Comparison of ENCODE assay signal across 9 cellular contexts in genomic region chr19:45323671-45324081, GRCh38. TPM values are rescaled to one million over a fixed set of nuclear protein-coding genes. Genes with fewer than 3 reads are reported as not detected.
DNase-seq lines count a peak whose midpoint lies in the region; ATAC-seq and TF ChIP-seq lines count a peak whose summit lies in the region.
"Had no signal": no experiment of that assay in that cellular context is flagged by ENCODE, and none has a peak within 500 bp of the region (broad histone marks: within the 10 kb centered on the region; RNA-seq: fewer than 3 reads in every experiment).

No MANE protein-coding gene starts in this region.

- H3K36me3 Mint-ChIP-seq in naive thymus-derived CD4-positive, alpha-beta T cell, result no peaks in the 10 kb centered on the region

- DNase-seq in AG04449 (ENCODE audit: low read depth, low spot score) (no peak), fibroblast of lung (ENCODE audit: low read depth in 2 of 2) (no peak), LoVo (ENCODE audit: low spot score) (no peak), NOMO-1 treated with DMSO at 0.1 percent for 48 hours (lab: John Stamatoyannopoulos, UW; ENCODE audit: unreplicated experiment) (no peak)
- DNase-seq in naive thymus-derived CD4-positive, alpha-beta T cell, result no peak

- no peaks in the 10 kb centered on the region for H4K20me1 ChIP-seq in fibroblast of lung (ENCODE audit: control insufficient read depth, extremely low read depth, insufficient read depth, low read length)

- no peak overlapping the region for H2AFZ ChIP-seq in fibroblast of lung (ENCODE audit: low read length)

- H3K4me1 ChIP-seq in HUES6 (ENCODE audit: control insufficient read depth, insufficient read depth, low read length), result peaks cover 22% of the 10 kb centered on the region
- no peaks in the 10 kb centered on the region for H3K4me1 ChIP-seq in fibroblast of lung (ENCODE audit: control insufficient read depth, extremely low read depth, insufficient read depth, low read length)
- H3K4me1 ChIP-seq in muscle layer of colon (ENCODE audit: insufficient read depth, low read length), result peaks cover 11% of the 10 kb centered on the region
- no peaks in the 10 kb centered on the region for H3K4me1 ChIP-seq in naive thymus-derived CD4-positive, alpha-beta T cell (ENCODE audit: control insufficient read depth in 2 of 2, insufficient read depth in 2 of 2, low read length in 2 of 2)

- no peaks in the 10 kb centered on the region for H3K36me3 ChIP-seq in HUES6 (ENCODE audit: control insufficient read depth, insufficient read depth, low read length)
- no peaks in the 10 kb centered on the region for H3K36me3 ChIP-seq in fibroblast of lung (ENCODE audit: control insufficient read depth, insufficient read depth, low read length)
- H3K36me3 ChIP-seq in muscle layer of colon (ENCODE audit: insufficient read depth, low read length), result no peaks in the 10 kb centered on the region
- H3K36me3 ChIP-seq in naive thymus-derived CD4-positive, alpha-beta T cell (ENCODE audit: control insufficient read depth in 2 of 3, insufficient read depth in 3 of 3, low read length in 3 of 3), result no peaks in the 10 kb centered on the region

- H3K79me2 ChIP-seq in fibroblast of lung (ENCODE audit: control insufficient read depth, insufficient read depth, low read length), result no peaks in the 10 kb centered on the region

- intact Hi-C loops in naive thymus-derived CD4-positive, alpha-beta T cell (cut with micrococcal nuclease), result no loop called here

- H3K27me3 Mint-ChIP-seq in naive thymus-derived CD4-positive, alpha-beta T cell, result peaks cover 4 to 35% (median 30%) of the 10 kb centered on the region in 5 donors

- H3K9me3 ChIP-seq in HUES6 (ENCODE audit: control insufficient read depth, insufficient read depth, low read depth, low read length) (no peaks in the 10 kb centered on the region), fibroblast of lung (ENCODE audit: control insufficient read depth, insufficient read depth, low read depth, low read length) (no peaks in the 10 kb centered on the region), muscle layer of colon (ENCODE audit: low read length) (no peaks in the 10 kb centered on the region)
- H3K9me3 ChIP-seq in naive thymus-derived CD4-positive, alpha-beta T cell (ENCODE audit: control insufficient read depth in 2 of 3, low read length in 3 of 3), result no peaks in the 10 kb centered on the region

- CTCF ChIA-PET in AG04449 (lab: Yijun Ruan, JAX), result interaction anchor here (8.2 kb wide), 1 partner anchor 15 kb away, joined by 57 read pairs; no protein-coding TSS in a partner anchor
- CTCF ChIA-PET in naive thymus-derived CD4-positive, alpha-beta T cell (lab: Charles Lee), result no interaction called here

- no peak for ATAC-seq in HG03025 (IDR thresholded peaks at IDR 0.05; ENCODE audit: low FRiP score, unreplicated experiment)
- ATAC-seq in naive thymus-derived CD4-positive, alpha-beta T cell, result no peak

- POLR2A ChIA-PET in AG04449 (lab: Yijun Ruan, JAX), result no interaction called here
- POLR2A ChIA-PET in naive thymus-derived CD4-positive, alpha-beta T cell (lab: Charles Lee), result no interaction called here

- H3K27ac ChIP-seq in HUES6 (ENCODE audit: low read depth, low read length) (no peak overlapping the region), fibroblast of lung (ENCODE audit: insufficient read depth, low read length) (no peak overlapping the region), muscle layer of colon (ENCODE audit: low read depth, low read length) (peak overlapping the region; percentile 82)
- H3K27ac ChIP-seq in naive thymus-derived CD4-positive, alpha-beta T cell (ENCODE audit: low read depth, low read length), result no peak overlapping the region

- H3K4me2 ChIP-seq in fibroblast of lung (ENCODE audit: extremely low read depth, insufficient read depth, low read length), result peak overlapping the region; percentile 75

- no peak for TF ChIP-seq CTCF in AG04449 (IDR thresholded peaks at IDR 0.05; ENCODE audit: insufficient read depth, low read length, missing control alignments)
- TF ChIP-seq CTCF in fibroblast of lung (conservative IDR thresholded peaks at IDR 0.05 in 1 of 2, IDR thresholded peaks at IDR 0.05 in 1 of 2; ENCODE audit: low read depth in 1 of 2, low read length in 2 of 2), result no peak

- H3K4me3 Mint-ChIP-seq in naive thymus-derived CD4-positive, alpha-beta T cell, result no peak overlapping the region

- peaks cover 0 to 6% (median 0%) of the 10 kb centered on the region in 7 donors for H3K4me1 Mint-ChIP-seq in naive thymus-derived CD4-positive, alpha-beta T cell

- H3K4me3 ChIP-seq in AG04449 (ENCODE audit: low read depth, low read length) (peak overlapping the region; percentile 33), HUES6 (ENCODE audit: low read depth, low read length) (peak overlapping the region; percentile 53), fibroblast of lung (replicated peaks in 1 of 4; ENCODE audit: control extremely low read depth in 1 of 4, insufficient read depth in 1 of 4, low read depth in 3 of 4, low read length in 4 of 4) (peak overlapping the region in 2 of 4 experiments; percentile 5 to 45), muscle layer of colon (ENCODE audit: low read depth in 1 of 2, low read length in 2 of 2) (peak overlapping the region; percentile 48 to 55)
- no peak overlapping the region for H3K4me3 ChIP-seq in naive thymus-derived CD4-positive, alpha-beta T cell (ENCODE audit: low read length)

- H3K27ac Mint-ChIP-seq in naive thymus-derived CD4-positive, alpha-beta T cell, result no peak overlapping the region

- no peaks in the 10 kb centered on the region for H3K9me3 Mint-ChIP-seq in naive thymus-derived CD4-positive, alpha-beta T cell

- H3K27me3 ChIP-seq in HUES6 (ENCODE audit: control insufficient read depth, insufficient read depth, low read length), result peaks cover 11% of the 10 kb centered on the region
- peaks cover 9% of the 10 kb centered on the region for H3K27me3 ChIP-seq in fibroblast of lung (ENCODE audit: control insufficient read depth, insufficient read depth, low read length)
- peaks cover 0 to 15% of the 10 kb centered on the region in 2 donors for H3K27me3 ChIP-seq in muscle layer of colon (ENCODE audit: control insufficient read depth in 1 of 2, insufficient read depth in 2 of 2, low read length in 2 of 2)
- H3K27me3 ChIP-seq in naive thymus-derived CD4-positive, alpha-beta T cell (ENCODE audit: control insufficient read depth in 2 of 2, insufficient read depth in 2 of 2, low read length in 2 of 2), result no peaks in the 10 kb centered on the region

- H3K9ac ChIP-seq in HUES6 (ENCODE audit: low read length) (peak overlapping the region; percentile 60), fibroblast of lung (ENCODE audit: insufficient read depth, low read length) (no peak overlapping the region), muscle layer of colon (ENCODE audit: low read length) (peak overlapping the region; percentile 46)

RNA-seq across cellular contexts. Expression of gene CKM, which starts 1.0 kb away (rescaled TPM):
- total RNA-seq in fibroblast of lung, result not detected in 2 replicates
- polyA plus RNA-seq in fibroblast of lung, result 0.03 TPM in 1 of 2 replicates, not detected in the other
- not detected in 2 replicates for polyA plus RNA-seq in fibroblast of lung (2012)
- not detected in 2 replicates for polyA minus RNA-seq in fibroblast of lung (ENCODE audit: low replicate concordance)
- total RNA-seq in naive thymus-derived CD4-positive, alpha-beta T cell, result not detected
- not detected for polyA plus RNA-seq in naive thymus-derived CD4-positive, alpha-beta T cell
- total RNA-seq: H4 had no signal

RNA-seq across cellular contexts. Expression of gene KLC3, which starts 16.9 kb away (rescaled TPM):
- 0.17 TPM in 1 of 2 replicates, not detected in the other for total RNA-seq in fibroblast of lung
- polyA plus RNA-seq in fibroblast of lung, result 0.09 TPM in 1 of 2 replicates, not detected in the other
- polyA plus RNA-seq in fibroblast of lung (2012), result 0.08 and 0.23 TPM in 2 replicates
- polyA minus RNA-seq in fibroblast of lung (ENCODE audit: low replicate concordance), result not detected in 2 replicates
- total RNA-seq in naive thymus-derived CD4-positive, alpha-beta T cell, result not detected
- polyA plus RNA-seq in naive thymus-derived CD4-positive, alpha-beta T cell, result under 1 TPM in 1 of 2 donors, not detected in 1; 0.18 TPM
- total RNA-seq: H4 had no signal

RNA-seq across cellular contexts. Expression of gene ERCC2, which starts 46.7 kb away (rescaled TPM):
- total RNA-seq in fibroblast of lung, result 16.7 and 21.6 TPM in 2 replicates
- 51.6 and 57.1 TPM in 2 replicates for polyA plus RNA-seq in fibroblast of lung
- 53.0 and 82.5 TPM in 2 replicates for polyA plus RNA-seq in fibroblast of lung (2012)
- polyA minus RNA-seq in fibroblast of lung (ENCODE audit: low replicate concordance), result 143 and 179 TPM in 2 replicates
- 10 to 100 TPM; 14.4 to 25.1 (median 19.2) TPM for total RNA-seq in naive thymus-derived CD4-positive, alpha-beta T cell
- polyA plus RNA-seq in naive thymus-derived CD4-positive, alpha-beta T cell, result 1 to 10 TPM; 4.4 to 6.0 TPM
